Comparison of ENCODE assay signal across 10 cellular contexts in the genomic region with DNA sequence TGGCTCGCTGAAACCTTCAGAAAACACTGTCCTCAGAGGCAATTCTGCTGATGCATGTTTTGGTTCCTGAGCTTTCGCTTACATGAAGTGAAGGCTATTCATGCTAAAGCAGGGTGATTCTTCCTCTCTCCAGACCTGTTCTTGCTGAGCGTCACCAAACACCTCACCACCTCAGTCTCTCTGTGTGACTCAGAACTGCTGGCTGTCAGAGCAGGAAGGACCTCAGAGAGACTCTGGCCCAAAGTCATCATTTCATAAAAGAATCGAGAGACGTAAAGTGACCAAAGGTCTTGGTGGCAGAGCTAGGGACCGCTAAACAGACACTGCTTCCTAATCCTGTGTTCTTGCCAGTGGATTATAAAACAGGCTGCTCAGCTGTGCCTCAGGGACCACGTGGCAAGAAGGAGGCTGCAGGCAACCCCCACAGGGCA.
DNase-seq lines count a peak whose midpoint lies in the region; ATAC-seq and TF ChIP-seq lines count a peak whose summit lies in the region.
"Had no signal": no experiment of that assay in that cellular context is flagged by ENCODE, and none has a peak within 500 bp of the region (broad histone marks: within the 10 kb centered on the region; RNA-seq: fewer than 3 reads in every experiment).

No MANE protein-coding gene starts in this region.

- H3K4me3 Mint-ChIP-seq in stimulated activated naive B cell treated with anti-CD40 and anti-IgM and Interleukin-4, amounts not matched to agents 10 μg/mL and 1 μg/mL and 100 μg/mL, for 72 hours: no peak overlapping the region

- no peaks in the 10 kb centered on the region for H3K36me3 Mint-ChIP-seq in stimulated activated naive B cell treated with anti-CD40 and anti-IgM and Interleukin-4, amounts not matched to agents 10 μg/mL and 1 μg/mL and 100 μg/mL, for 72 hours

- H3K4me3 ChIP-seq in epithelial cell of esophagus (ENCODE audit: low read length): no peak overlapping the region
- H3K4me3 ChIP-seq: prostate gland, thyroid gland had no signal

- DNase-seq in epithelial cell of esophagus (ENCODE audit: low read depth) (peak; percentile 87), G401 (ENCODE audit: low spot score) (no peak), NCI-H345 (lab: John Stamatoyannopoulos, UW) (no peak)
- no peak for DNase-seq in stimulated activated naive B cell treated with anti-CD40 and anti-IgM and Interleukin-4, amounts not matched to agents 10 μg/mL and 1 μg/mL and 100 μg/mL, for 72 hours
- no peak for DNase-seq in activated CD8-positive, alpha-beta memory T cell treated with anti-CD3 and anti-CD28 coated beads for 24 hours
- DNase-seq: NCI-H2029 treated with DMSO at 0.1 percent for 48 hours, thyroid gland had no signal

- peaks cover 28 to 55% of the 10 kb centered on the region in 2 donors for H3K4me1 Mint-ChIP-seq in stimulated activated naive B cell treated with anti-CD40 and anti-IgM and Interleukin-4, amounts not matched to agents 10 μg/mL and 1 μg/mL and 100 μg/mL, for 72 hours

- TF ChIP-seq CTCF in epithelial cell of esophagus (IDR thresholded peaks at IDR 0.05; ENCODE audit: insufficient read depth, low read depth, low read length, missing control alignments): no peak

- in situ Hi-C loops in G401 (cut with HindIII; ENCODE audit: low sequenced_read_pairs): no loop called here

- no peaks in the 10 kb centered on the region for H3K27me3 Mint-ChIP-seq in stimulated activated naive B cell treated with anti-CD40 and anti-IgM and Interleukin-4, amounts not matched to agents 10 μg/mL and 1 μg/mL and 100 μg/mL, for 72 hours

- H3K27ac Mint-ChIP-seq in stimulated activated naive B cell treated with anti-CD40 and anti-IgM and Interleukin-4, amounts not matched to agents 10 μg/mL and 1 μg/mL and 100 μg/mL, for 72 hours: peak overlapping the region; percentile 85

- ATAC-seq in GM19351 (IDR thresholded peaks at IDR 0.05; ENCODE audit: unreplicated experiment) (peak; percentile 47), HG03571 (IDR thresholded peaks at IDR 0.05; ENCODE audit: unreplicated experiment) (peak; percentile 65)
- ATAC-seq in stimulated activated naive B cell treated with anti-CD40 and anti-IgM and Interleukin-4, amounts not matched to agents 10 μg/mL and 1 μg/mL and 100 μg/mL, for 72 hours (replicated peaks): peak; percentile 66 to 83

- no peaks in the 10 kb centered on the region for H3K9me3 Mint-ChIP-seq in stimulated activated naive B cell treated with anti-CD40 and anti-IgM and Interleukin-4, amounts not matched to agents 10 μg/mL and 1 μg/mL and 100 μg/mL, for 72 hours
